2 cellular contexts compared by ENCODE assay signal in genomic region chr3:177199206-177199765, GRCh38.
TF ChIP-seq lines count a peak whose summit lies in the region.

No MANE protein-coding gene starts in this region.

TF ChIP-seq in GM23338, 12 proteins besides CTCF, POLR2A, EP300 and RAD21:
- TF ChIP-seq ZNF114 (CRISPR knock-in tag; IDR thresholded peaks at IDR 0.05) (no peak), ZNF462 (CRISPR knock-in tag; IDR thresholded peaks at IDR 0.05) (no peak), CREB1 (CRISPR knock-in tag; IDR thresholded peaks at IDR 0.05; ENCODE audit: low read depth) (no peak), ZNF331 (CRISPR knock-in tag; IDR thresholded peaks at IDR 0.05; ENCODE audit: low read depth) (no peak), POLR2AphosphoS5 (IDR thresholded peaks at IDR 0.05; ENCODE audit: low read depth) (no peak), JUNB (IDR thresholded peaks at IDR 0.05; ENCODE audit: unreplicated experiment) (no peak), NANOG (IDR thresholded peaks at IDR 0.05; ENCODE audit: borderline replicate concordance) (no peak), ETS1 (IDR thresholded peaks at IDR 0.05) (no peak), STAT1 (IDR thresholded peaks at IDR 0.05; ENCODE audit: unreplicated experiment) (no peak), EZH2phosphoT487 (IDR thresholded peaks at IDR 0.05; ENCODE audit: unreplicated experiment) (no peak), EZH2 (IDR thresholded peaks at IDR 0.05; ENCODE audit: low read depth, unreplicated experiment) (no peak), REST (IDR thresholded peaks at IDR 0.05; ENCODE audit: unreplicated experiment) (no peak)
TF ChIP-seq in GM23338: peak in this region for 0.

TF ChIP-seq in H1, 55 proteins besides CTCF, POLR2A, EP300 and RAD21:
- TF ChIP-seq RBBP5 (IDR thresholded peaks at IDR 0.05; ENCODE audit: borderline replicate concordance, low read depth, low read length), result no peak
- no peak for TF ChIP-seq ATF3 (IDR thresholded peaks at IDR 0.05; ENCODE audit: insufficient read depth, low read depth, low read length)
- TF ChIP-seq SIRT6 (IDR thresholded peaks at IDR 0.05; ENCODE audit: low read length), result no peak
- TF ChIP-seq BRCA1 (IDR thresholded peaks at IDR 0.05; ENCODE audit: low read depth, low read length), result no peak
- TF ChIP-seq RNF2 (IDR thresholded peaks at IDR 0.05; ENCODE audit: borderline replicate concordance, low read depth, low read length, missing control alignments, poor library complexity, severe bottlenecking), result no peak
- no peak for TF ChIP-seq EZH2 (IDR thresholded peaks at IDR 0.05; ENCODE audit: low read depth, low read length, severe bottlenecking)
- TF ChIP-seq ASH2L (IDR thresholded peaks at IDR 0.05; ENCODE audit: low read length), result no peak
- no peak for TF ChIP-seq CEBPB (IDR thresholded peaks at IDR 0.05; ENCODE audit: low read depth, low read length)
- no peak for TF ChIP-seq EGR1 (IDR thresholded peaks at IDR 0.05; ENCODE audit: borderline replicate concordance, low read depth, low read length)
